Comparison of ENCODE assay signal across 1 cellular context in the genomic region with DNA sequence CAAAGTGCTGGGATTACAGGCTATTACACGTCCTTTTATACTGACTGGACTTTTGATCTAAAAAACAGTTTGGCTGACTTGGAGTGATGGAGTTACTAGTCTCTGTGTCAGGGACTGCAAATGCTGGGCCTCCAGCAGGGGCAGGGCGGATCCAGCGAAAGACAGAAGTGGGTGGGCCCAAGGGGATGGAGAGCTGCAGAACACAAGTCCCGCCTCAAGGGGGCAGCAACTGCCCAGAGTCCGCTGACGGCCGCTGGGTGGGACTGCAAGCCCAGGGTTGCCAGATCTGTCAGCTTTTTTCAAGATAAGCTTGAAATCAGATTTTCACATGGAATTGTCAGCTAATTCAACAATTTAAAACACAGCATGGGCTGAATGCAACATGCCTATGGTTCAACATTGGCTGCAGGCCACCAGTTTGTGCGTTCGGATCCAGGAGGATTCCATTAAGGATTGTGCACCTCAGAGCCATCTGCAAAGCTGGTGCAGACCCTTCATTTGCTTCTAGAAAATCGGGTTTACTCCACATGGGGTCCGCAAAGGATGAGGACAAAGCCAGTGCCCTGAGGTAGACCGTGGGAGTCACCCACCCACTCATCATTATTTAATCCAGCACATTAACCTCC.
A peak's percentile ranks its signal among the peaks of the same experiment; 100 is the strongest.
TF ChIP-seq lines count a peak whose summit lies in the region.

No MANE protein-coding gene starts in this region.

TF ChIP-seq in GM12878, 131 proteins besides CTCF, POLR2A, EP300 and RAD21 (continued from another document):
- TF ChIP-seq, protein P1, sequence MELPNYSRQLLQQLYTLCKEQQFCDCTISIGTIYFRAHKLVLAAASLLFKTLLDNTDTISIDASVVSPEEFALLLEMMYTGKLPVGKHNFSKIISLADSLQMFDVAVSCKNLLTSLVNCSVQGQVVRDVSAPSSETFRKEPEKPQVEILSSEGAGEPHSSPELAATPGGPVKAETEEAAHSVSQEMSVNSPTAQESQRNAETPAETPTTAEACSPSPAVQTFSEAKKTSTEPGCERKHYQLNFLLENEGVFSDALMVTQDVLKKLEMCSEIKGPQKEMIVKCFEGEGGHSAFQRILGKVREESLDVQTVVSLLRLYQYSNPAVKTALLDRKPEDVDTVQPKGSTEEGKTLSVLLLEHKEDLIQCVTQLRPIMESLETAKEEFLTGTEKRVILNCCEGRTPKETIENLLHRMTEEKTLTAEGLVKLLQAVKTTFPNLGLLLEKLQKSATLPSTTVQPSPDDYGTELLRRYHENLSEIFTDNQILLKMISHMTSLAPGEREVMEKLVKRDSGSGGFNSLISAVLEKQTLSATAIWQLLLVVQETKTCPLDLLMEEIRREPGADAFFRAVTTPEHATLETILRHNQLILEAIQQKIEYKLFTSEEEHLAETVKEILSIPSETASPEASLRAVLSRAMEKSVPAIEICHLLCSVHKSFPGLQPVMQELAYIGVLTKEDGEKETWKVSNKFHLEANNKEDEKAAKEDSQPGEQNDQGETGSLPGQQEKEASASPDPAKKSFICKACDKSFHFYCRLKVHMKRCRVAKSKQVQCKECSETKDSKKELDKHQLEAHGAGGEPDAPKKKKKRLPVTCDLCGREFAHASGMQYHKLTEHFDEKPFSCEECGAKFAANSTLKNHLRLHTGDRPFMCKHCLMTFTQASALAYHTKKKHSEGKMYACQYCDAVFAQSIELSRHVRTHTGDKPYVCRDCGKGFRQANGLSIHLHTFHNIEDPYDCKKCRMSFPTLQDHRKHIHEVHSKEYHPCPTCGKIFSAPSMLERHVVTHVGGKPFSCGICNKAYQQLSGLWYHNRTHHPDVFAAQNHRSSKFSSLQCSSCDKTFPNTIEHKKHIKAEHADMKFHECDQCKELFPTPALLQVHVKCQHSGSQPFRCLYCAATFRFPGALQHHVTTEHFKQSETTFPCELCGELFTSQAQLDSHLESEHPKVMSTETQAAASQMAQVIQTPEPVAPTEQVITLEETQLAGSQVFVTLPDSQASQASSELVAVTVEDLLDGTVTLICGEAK (IDR thresholded peaks at IDR 0.05; ENCODE audit: borderline replicate concordance) = no peak
- TF ChIP-seq POLR2AphosphoS5 (IDR thresholded peaks at IDR 0.05; ENCODE audit: low read length) = no peak
- no peak for TF ChIP-seq DPF2 (IDR thresholded peaks at IDR 0.05)
- TF ChIP-seq, protein P2, sequence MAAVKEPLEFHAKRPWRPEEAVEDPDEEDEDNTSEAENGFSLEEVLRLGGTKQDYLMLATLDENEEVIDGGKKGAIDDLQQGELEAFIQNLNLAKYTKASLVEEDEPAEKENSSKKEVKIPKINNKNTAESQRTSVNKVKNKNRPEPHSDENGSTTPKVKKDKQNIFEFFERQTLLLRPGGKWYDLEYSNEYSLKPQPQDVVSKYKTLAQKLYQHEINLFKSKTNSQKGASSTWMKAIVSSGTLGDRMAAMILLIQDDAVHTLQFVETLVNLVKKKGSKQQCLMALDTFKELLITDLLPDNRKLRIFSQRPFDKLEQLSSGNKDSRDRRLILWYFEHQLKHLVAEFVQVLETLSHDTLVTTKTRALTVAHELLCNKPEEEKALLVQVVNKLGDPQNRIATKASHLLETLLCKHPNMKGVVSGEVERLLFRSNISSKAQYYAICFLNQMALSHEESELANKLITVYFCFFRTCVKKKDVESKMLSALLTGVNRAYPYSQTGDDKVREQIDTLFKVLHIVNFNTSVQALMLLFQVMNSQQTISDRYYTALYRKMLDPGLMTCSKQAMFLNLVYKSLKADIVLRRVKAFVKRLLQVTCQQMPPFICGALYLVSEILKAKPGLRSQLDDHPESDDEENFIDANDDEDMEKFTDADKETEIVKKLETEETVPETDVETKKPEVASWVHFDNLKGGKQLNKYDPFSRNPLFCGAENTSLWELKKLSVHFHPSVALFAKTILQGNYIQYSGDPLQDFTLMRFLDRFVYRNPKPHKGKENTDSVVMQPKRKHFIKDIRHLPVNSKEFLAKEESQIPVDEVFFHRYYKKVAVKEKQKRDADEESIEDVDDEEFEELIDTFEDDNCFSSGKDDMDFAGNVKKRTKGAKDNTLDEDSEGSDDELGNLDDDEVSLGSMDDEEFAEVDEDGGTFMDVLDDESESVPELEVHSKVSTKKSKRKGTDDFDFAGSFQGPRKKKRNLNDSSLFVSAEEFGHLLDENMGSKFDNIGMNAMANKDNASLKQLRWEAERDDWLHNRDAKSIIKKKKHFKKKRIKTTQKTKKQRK (IDR thresholded peaks at IDR 0.05; ENCODE audit: low read depth, low read length) = no peak
- no peak for TF ChIP-seq ZNF274 (IDR thresholded peaks at IDR 0.05; ENCODE audit: insufficient read depth, insufficient read length)
- 0 out of 2 replicates have a peak, but pooled peaks have one; percentile 45 for TF ChIP-seq RCOR1 (conservative IDR thresholded peaks at IDR 0.05; ENCODE audit: low read depth, low read length)
- TF ChIP-seq, protein P3, sequence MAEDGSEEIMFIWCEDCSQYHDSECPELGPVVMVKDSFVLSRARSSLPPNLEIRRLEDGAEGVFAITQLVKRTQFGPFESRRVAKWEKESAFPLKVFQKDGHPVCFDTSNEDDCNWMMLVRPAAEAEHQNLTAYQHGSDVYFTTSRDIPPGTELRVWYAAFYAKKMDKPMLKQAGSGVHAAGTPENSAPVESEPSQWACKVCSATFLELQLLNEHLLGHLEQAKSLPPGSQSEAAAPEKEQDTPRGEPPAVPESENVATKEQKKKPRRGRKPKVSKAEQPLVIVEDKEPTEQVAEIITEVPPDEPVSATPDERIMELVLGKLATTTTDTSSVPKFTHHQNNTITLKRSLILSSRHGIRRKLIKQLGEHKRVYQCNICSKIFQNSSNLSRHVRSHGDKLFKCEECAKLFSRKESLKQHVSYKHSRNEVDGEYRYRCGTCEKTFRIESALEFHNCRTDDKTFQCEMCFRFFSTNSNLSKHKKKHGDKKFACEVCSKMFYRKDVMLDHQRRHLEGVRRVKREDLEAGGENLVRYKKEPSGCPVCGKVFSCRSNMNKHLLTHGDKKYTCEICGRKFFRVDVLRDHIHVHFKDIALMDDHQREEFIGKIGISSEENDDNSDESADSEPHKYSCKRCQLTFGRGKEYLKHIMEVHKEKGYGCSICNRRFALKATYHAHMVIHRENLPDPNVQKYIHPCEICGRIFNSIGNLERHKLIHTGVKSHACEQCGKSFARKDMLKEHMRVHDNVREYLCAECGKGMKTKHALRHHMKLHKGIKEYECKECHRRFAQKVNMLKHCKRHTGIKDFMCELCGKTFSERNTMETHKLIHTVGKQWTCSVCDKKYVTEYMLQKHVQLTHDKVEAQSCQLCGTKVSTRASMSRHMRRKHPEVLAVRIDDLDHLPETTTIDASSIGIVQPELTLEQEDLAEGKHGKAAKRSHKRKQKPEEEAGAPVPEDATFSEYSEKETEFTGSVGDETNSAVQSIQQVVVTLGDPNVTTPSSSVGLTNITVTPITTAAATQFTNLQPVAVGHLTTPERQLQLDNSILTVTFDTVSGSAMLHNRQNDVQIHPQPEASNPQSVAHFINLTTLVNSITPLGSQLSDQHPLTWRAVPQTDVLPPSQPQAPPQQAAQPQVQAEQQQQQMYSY (CRISPR knock-in tag; IDR thresholded peaks at IDR 0.05) = no peak
- TF ChIP-seq CHD4 (IDR thresholded peaks at IDR 0.05) = no peak
- TF ChIP-seq SMARCA5 (IDR thresholded peaks at IDR 0.05) = no peak
- no peak for TF ChIP-seq MEF2A (IDR thresholded peaks at IDR 0.05; ENCODE audit: insufficient read depth, low read depth, low read length)
- peak; percentile 40 for TF ChIP-seq SIX5 (IDR thresholded peaks at IDR 0.05; ENCODE audit: low read depth, low read length, severe bottlenecking)
- no peak; the same call in 1 of the 2 replicates for TF ChIP-seq STAT1 (conservative IDR thresholded peaks at IDR 0.05)
- no peak for TF ChIP-seq MTA2 (IDR thresholded peaks at IDR 0.05; ENCODE audit: low read depth)
- TF ChIP-seq, protein P4, sequence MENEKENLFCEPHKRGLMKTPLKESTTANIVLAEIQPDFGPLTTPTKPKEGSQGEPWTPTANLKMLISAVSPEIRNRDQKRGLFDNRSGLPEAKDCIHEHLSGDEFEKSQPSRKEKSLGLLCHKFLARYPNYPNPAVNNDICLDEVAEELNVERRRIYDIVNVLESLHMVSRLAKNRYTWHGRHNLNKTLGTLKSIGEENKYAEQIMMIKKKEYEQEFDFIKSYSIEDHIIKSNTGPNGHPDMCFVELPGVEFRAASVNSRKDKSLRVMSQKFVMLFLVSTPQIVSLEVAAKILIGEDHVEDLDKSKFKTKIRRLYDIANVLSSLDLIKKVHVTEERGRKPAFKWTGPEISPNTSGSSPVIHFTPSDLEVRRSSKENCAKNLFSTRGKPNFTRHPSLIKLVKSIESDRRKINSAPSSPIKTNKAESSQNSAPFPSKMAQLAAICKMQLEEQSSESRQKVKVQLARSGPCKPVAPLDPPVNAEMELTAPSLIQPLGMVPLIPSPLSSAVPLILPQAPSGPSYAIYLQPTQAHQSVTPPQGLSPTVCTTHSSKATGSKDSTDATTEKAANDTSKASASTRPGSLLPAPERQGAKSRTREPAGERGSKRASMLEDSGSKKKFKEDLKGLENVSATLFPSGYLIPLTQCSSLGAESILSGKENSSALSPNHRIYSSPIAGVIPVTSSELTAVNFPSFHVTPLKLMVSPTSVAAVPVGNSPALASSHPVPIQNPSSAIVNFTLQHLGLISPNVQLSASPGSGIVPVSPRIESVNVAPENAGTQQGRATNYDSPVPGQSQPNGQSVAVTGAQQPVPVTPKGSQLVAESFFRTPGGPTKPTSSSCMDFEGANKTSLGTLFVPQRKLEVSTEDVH (IDR thresholded peaks at IDR 0.05; ENCODE audit: low read depth, partially characterized antibody) = no peak
- no peak for TF ChIP-seq KDM1A (IDR thresholded peaks at IDR 0.05; ENCODE audit: borderline replicate concordance)
- TF ChIP-seq, protein P5, sequence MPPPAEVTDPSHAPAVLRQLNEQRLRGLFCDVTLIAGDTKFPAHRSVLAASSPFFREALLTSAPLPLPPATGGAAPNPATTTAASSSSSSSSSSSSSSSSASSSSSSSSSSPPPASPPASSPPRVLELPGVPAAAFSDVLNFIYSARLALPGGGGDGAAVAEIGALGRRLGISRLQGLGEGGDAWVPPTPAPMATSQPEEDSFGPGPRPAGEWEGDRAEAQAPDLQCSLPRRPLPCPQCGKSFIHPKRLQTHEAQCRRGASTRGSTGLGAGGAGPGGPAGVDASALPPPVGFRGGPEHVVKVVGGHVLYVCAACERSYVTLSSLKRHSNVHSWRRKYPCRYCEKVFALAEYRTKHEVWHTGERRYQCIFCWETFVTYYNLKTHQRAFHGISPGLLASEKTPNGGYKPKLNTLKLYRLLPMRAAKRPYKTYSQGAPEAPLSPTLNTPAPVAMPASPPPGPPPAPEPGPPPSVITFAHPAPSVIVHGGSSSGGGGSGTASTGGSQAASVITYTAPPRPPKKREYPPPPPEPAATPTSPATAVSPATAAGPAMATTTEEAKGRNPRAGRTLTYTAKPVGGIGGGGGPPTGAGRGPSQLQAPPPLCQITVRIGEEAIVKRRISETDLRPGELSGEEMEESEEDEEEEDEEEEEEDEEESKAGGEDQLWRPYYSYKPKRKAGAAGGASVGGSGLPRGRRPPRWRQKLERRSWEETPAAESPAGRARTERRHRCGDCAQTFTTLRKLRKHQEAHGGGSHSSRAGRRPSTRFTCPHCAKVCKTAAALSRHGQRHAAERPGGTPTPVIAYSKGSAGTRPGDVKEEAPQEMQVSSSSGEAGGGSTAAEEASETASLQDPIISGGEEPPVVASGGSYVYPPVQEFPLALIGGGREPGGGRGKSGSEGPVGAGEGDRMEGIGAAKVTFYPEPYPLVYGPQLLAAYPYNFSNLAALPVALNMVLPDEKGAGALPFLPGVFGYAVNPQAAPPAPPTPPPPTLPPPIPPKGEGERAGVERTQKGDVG (CRISPR knock-in tag; IDR thresholded peaks at IDR 0.05) = no peak
- TF ChIP-seq, protein P6, sequence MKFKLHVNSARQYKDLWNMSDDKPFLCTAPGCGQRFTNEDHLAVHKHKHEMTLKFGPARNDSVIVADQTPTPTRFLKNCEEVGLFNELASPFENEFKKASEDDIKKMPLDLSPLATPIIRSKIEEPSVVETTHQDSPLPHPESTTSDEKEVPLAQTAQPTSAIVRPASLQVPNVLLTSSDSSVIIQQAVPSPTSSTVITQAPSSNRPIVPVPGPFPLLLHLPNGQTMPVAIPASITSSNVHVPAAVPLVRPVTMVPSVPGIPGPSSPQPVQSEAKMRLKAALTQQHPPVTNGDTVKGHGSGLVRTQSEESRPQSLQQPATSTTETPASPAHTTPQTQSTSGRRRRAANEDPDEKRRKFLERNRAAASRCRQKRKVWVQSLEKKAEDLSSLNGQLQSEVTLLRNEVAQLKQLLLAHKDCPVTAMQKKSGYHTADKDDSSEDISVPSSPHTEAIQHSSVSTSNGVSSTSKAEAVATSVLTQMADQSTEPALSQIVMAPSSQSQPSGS (IDR thresholded peaks at IDR 0.05; ENCODE audit: low read length) = no peak
- TF ChIP-seq ZNF207 (IDR thresholded peaks at IDR 0.05; ENCODE audit: borderline replicate concordance) = no peak
- TF ChIP-seq ATF7 (IDR thresholded peaks at IDR 0.05; ENCODE audit: low read depth) = no peak
- no peak for TF ChIP-seq EGR1 (IDR thresholded peaks at IDR 0.05; ENCODE audit: borderline replicate concordance in 1 of 2, low read depth in 2 of 2, low read length in 2 of 2)
